ENCODE assay signal across 16 cellular contexts in genomic region chr13:98959775-98960325, GRCh38. TPM values are rescaled to one million over a fixed set of nuclear protein-coding genes. Genes with fewer than 3 reads are reported as not detected.
DNase-seq lines count a peak whose midpoint lies in the region; ATAC-seq and TF ChIP-seq lines count a peak whose summit lies in the region.
"Had no signal": no experiment of that assay in that cellular context is flagged by ENCODE, and none has a peak within 500 bp of the region (broad histone marks: within the 10 kb centered on the region; RNA-seq: fewer than 3 reads in every experiment).

No MANE protein-coding gene starts in this region.

- H3K9me3 ChIP-seq in heart left ventricle, result no peaks in the 10 kb centered on the region
- no peaks in the 10 kb centered on the region for H3K9me3 ChIP-seq in hepatocyte (ENCODE audit: low read depth)
- no peaks in the 10 kb centered on the region for H3K9me3 ChIP-seq in vagina
- H3K9me3 ChIP-seq: adrenal gland, Peyer's patch had no signal

- H3K27me3 ChIP-seq in heart left ventricle, result no peaks in the 10 kb centered on the region
- H3K27me3 ChIP-seq in hepatocyte, result no peaks in the 10 kb centered on the region
- H3K27me3 ChIP-seq in vagina, result no peaks in the 10 kb centered on the region
- H3K27me3 ChIP-seq: adrenal gland, Peyer's patch had no signal

- TF ChIP-seq POLR2A in heart left ventricle (IDR thresholded peaks at IDR 0.05) (no peak), vagina (IDR thresholded peaks at IDR 0.05) (no peak)

- ATAC-seq in heart left ventricle (no peak), left cardiac atrium (no peak)

- H3K36me3 ChIP-seq in heart left ventricle (peaks cover 0 to 5% (median 0%) of the 10 kb centered on the region in 9 donors), hepatocyte (replicated peaks; ENCODE audit: insufficient read depth, low read depth) (no peaks in the 10 kb centered on the region), vagina (no peaks in the 10 kb centered on the region)
- H3K36me3 ChIP-seq: adrenal gland, Peyer's patch had no signal

- H3K9me3 Mint-ChIP-seq in T-helper 2 cell treated with Interferon-gamma antibody and Interleukin-4, amounts not matched to agents 5 μg/mL and 100 μg/mL, for 36 hours, result peaks cover 5% of the 10 kb centered on the region
- H3K9me3 Mint-ChIP-seq: activated T-cell treated with anti-CD3 and anti-CD28 coated beads, Interleukin-2, amount 50 U/mL, for 24 hours; stimulated activated naive CD8-positive, alpha-beta T cell treated with anti-CD3 and anti-CD28 coated beads, Interleukin-15, Interleukin-2, amounts not matched to agents 100 ng/mL and 50 ng/mL, for 24 hours had no signal

- H4K20me1 ChIP-seq in hepatocyte (ENCODE audit: insufficient read depth, poor library complexity, severe bottlenecking), result no peaks in the 10 kb centered on the region

- no peak overlapping the region for H3K27ac Mint-ChIP-seq in T-helper 2 cell treated with Interferon-gamma antibody and Interleukin-4, amounts not matched to agents 5 μg/mL and 100 μg/mL, for 36 hours

- no peak for TF ChIP-seq CTCF in heart left ventricle (IDR thresholded peaks at IDR 0.05)
- TF ChIP-seq CTCF in hepatocyte (IDR thresholded peaks at IDR 0.05; ENCODE audit: poor library complexity), result no peak
- no peak for TF ChIP-seq CTCF in vagina (IDR thresholded peaks at IDR 0.05)

- intact Hi-C loops in heart left ventricle (cut with DNase I), result loop anchor here in 4 of 10 donors (5.0 to 10.0 kb wide), 4 partner anchors 33 to 63 kb away; no protein-coding TSS in a partner anchor
- intact Hi-C loops in left cardiac atrium (cut with DNase I), result loop anchor here in 1 of 2 donors (10.0 kb wide), 1 partner anchor 45 kb away; no protein-coding TSS in a partner anchor
- intact Hi-C loops in vagina (cut with DNase I), result no loop called here

- H3K4me1 Mint-ChIP-seq in T-helper 2 cell treated with Interferon-gamma antibody and Interleukin-4, amounts not matched to agents 5 μg/mL and 100 μg/mL, for 36 hours (ENCODE audit: low read depth), result peaks cover 4% of the 10 kb centered on the region

- H3K4me1 ChIP-seq in heart left ventricle, result peaks cover 20 to 70% (median 54%) of the 10 kb centered on the region in 12 donors
- H3K4me1 ChIP-seq in hepatocyte (ENCODE audit: insufficient read depth), result peaks cover 3% of the 10 kb centered on the region
- peaks cover 32% of the 10 kb centered on the region for H3K4me1 ChIP-seq in vagina
- H3K4me1 ChIP-seq: Peyer's patch had no signal

- H3K27me3 Mint-ChIP-seq in T-helper 2 cell treated with Interferon-gamma antibody and Interleukin-4, amounts not matched to agents 5 μg/mL and 100 μg/mL, for 36 hours (ENCODE audit: low read depth), result no peaks in the 10 kb centered on the region
- H3K27me3 Mint-ChIP-seq: activated T-cell treated with anti-CD3 and anti-CD28 coated beads, Interleukin-2, amount 50 U/mL, for 24 hours; stimulated activated naive CD8-positive, alpha-beta T cell treated with anti-CD3 and anti-CD28 coated beads, Interleukin-15, Interleukin-2, amounts not matched to agents 100 ng/mL and 50 ng/mL, for 24 hours had no signal

- H3K79me2 ChIP-seq in hepatocyte, result peaks cover 2% of the 10 kb centered on the region

- H2AFZ ChIP-seq in hepatocyte, result no peak overlapping the region

- H3K4me3 ChIP-seq in heart left ventricle, result no peak overlapping the region
- no peak overlapping the region for H3K4me3 ChIP-seq in hepatocyte
- no peak overlapping the region for H3K4me3 ChIP-seq in vagina
- H3K4me3 ChIP-seq: adrenal gland, K562, Peyer's patch had no signal

- H3K9me2 ChIP-seq in hepatocyte (replicated peaks; ENCODE audit: insufficient read depth), result no peaks in the 10 kb centered on the region

- 89 to 92% (median 90%) methylated on average over 9 of the region's 9 CpGs for WGBS in heart left ventricle, 4 donors
- WGBS in hepatocyte (ENCODE audit: low lambda C conversion rate, missing lambda C conversion rate), result 93% methylated on average over 9 of the region's 9 CpGs

- no peak overlapping the region for H3K4me3 Mint-ChIP-seq in T-helper 2 cell treated with Interferon-gamma antibody and Interleukin-4, amounts not matched to agents 5 μg/mL and 100 μg/mL, for 36 hours
- H3K4me3 Mint-ChIP-seq: activated T-cell treated with anti-CD3 and anti-CD28 coated beads, Interleukin-2, amount 50 U/mL, for 24 hours; stimulated activated naive CD8-positive, alpha-beta T cell treated with anti-CD3 and anti-CD28 coated beads, Interleukin-15, Interleukin-2, amounts not matched to agents 100 ng/mL and 50 ng/mL, for 24 hours had no signal

- H3K4me2 ChIP-seq in hepatocyte, result peak overlapping the region; percentile 5

- H3K27ac ChIP-seq in heart left ventricle (peak overlapping the region; percentile 32 to 80 (median 65)), hepatocyte (peak overlapping the region; percentile 23), vagina (peak overlapping the region; percentile 6)
- H3K27ac ChIP-seq: adrenal gland had no signal

- peaks cover 6% of the 10 kb centered on the region for H3K36me3 Mint-ChIP-seq in T-helper 2 cell treated with Interferon-gamma antibody and Interleukin-4, amounts not matched to agents 5 μg/mL and 100 μg/mL, for 36 hours (ENCODE audit: low read depth)

- DNase-seq in heart left ventricle, result no peak
- DNase-seq in left cardiac atrium, result no peak
- DNase-seq in NCI-H748 (lab: John Stamatoyannopoulos, UW; ENCODE audit: unreplicated experiment), result peak; percentile 89
- no peak for DNase-seq in hepatocyte (ENCODE audit: low spot score)
- no peak for DNase-seq in vagina (ENCODE audit: extremely low spot score in 2 of 2)
- no peak for DNase-seq in NCI-H446 (lab: John Stamatoyannopoulos, UW)
- DNase-seq in activated naive CD4-positive, alpha-beta T cell treated with Interleukin-2 at 50 U/mL for 16 hours, result no peak
- DNase-seq in T-helper 2 cell treated with Interferon-gamma antibody and Interleukin-4, amounts not matched to agents 5 μg/mL and 100 μg/mL, for 36 hours (ENCODE audit: low spot score), result no peak
- DNase-seq: activated CD4-positive, alpha-beta T cell treated with anti-CD3 and anti-CD28 coated beads for 1 hour; activated T-cell treated with anti-CD3 and anti-CD28 coated beads, Interleukin-2, amount 50 U/mL, for 24 hours; adrenal gland; DMS153; HCEC 1CT had no signal

RNA-seq across cellular contexts. Expression of gene DOCK9, which starts 18.0 kb away (rescaled TPM):
- 100 to 1,000 TPM in 1 of 9 donors, 10 to 100 TPM in 8; 35.0 to 128 (median 45.2) TPM for total RNA-seq in heart left ventricle
- 10 to 100 TPM; 21.4 to 59.8 TPM for polyA plus RNA-seq in heart left ventricle
- total RNA-seq in left cardiac atrium, result 10 to 100 TPM; 42.1 to 67.5 TPM
- total RNA-seq in hepatocyte, result 25.1 and 38.9 TPM in 2 replicates
- 16.4 and 23.6 TPM in 2 replicates for polyA plus RNA-seq in hepatocyte
- total RNA-seq in vagina, result 88.4 TPM

Comparison
In these comparisons a context has a peak if more than half of its experiments do, and no peak if none do; other contexts are left out.
1. H3K27ac ChIP-seq: peak in every context shown above with its lines; median percentile 65 in heart left ventricle; 23 in hepatocyte; 6 in vagina.